In genomic region chr2:126886201-126886905, GRCh38 we compare ENCODE assay signal across 1 cellular context.
TF ChIP-seq lines count a peak whose summit lies in the region.

No MANE protein-coding gene starts in this region.

TF ChIP-seq in HEK293, 187 proteins besides CTCF, POLR2A, EP300 and RAD21 (continued from another document):
- TF ChIP-seq ZBTB20 (tag by site-specific recombination; IDR thresholded peaks at IDR 0.05) (peak; percentile 78), KLF16 (tag by site-specific recombination; IDR thresholded peaks at IDR 0.05) (peak; percentile 56; the same call in 1 of the 2 replicates), ZNF174 (tag by site-specific recombination; IDR thresholded peaks at IDR 0.05) (no peak), HOXC10 (CRISPR knock-in tag; IDR thresholded peaks at IDR 0.05) (no peak), SALL2 (tag by site-specific recombination; IDR thresholded peaks at IDR 0.05; ENCODE audit: borderline replicate concordance) (no peak), ZNF248 (tag by site-specific recombination; IDR thresholded peaks at IDR 0.05) (no peak), INSM2 (tag by site-specific recombination; IDR thresholded peaks at IDR 0.05) (no peak), MYNN (tag by site-specific recombination; IDR thresholded peaks at IDR 0.05; ENCODE audit: borderline replicate concordance) (no peak), KLF8 (tag by site-specific recombination; IDR thresholded peaks at IDR 0.05) (no peak), ZNF391 (tag by site-specific recombination; IDR thresholded peaks at IDR 0.05; ENCODE audit: borderline replicate concordance, low read depth) (no peak), ZNF837 (tag by site-specific recombination; IDR thresholded peaks at IDR 0.05) (no peak), ZBTB11 (tag by site-specific recombination; conservative IDR thresholded peaks at IDR 0.05; ENCODE audit: low read depth) (no peak), GLIS1 (tag by site-specific recombination; IDR thresholded peaks at IDR 0.05) (peak; percentile 28; the same call in 1 of the 2 replicates), ZNF548 (tag by site-specific recombination; IDR thresholded peaks at IDR 0.05) (no peak), EGR2 (tag by site-specific recombination; IDR thresholded peaks at IDR 0.05; ENCODE audit: low read depth) (peak; percentile 70), ZNF350 (tag by site-specific recombination; IDR thresholded peaks at IDR 0.05) (no peak), ZNF148 (tag by site-specific recombination; IDR thresholded peaks at IDR 0.05; ENCODE audit: borderline replicate concordance) (no peak), ZNF555 (tag by site-specific recombination; conservative IDR thresholded peaks at IDR 0.05) (no peak), ZNF10 (tag by site-specific recombination; IDR thresholded peaks at IDR 0.05) (peak; percentile 31; the same call in 1 of the 2 replicates), ZSCAN23 (tag by site-specific recombination; IDR thresholded peaks at IDR 0.05) (no peak), PRDM4 (tag by site-specific recombination; IDR thresholded peaks at IDR 0.05) (no peak), SP3 (tag by site-specific recombination; IDR thresholded peaks at IDR 0.05) (peak; percentile 78), ZBTB8A (tag by site-specific recombination; IDR thresholded peaks at IDR 0.05) (0 out of 2 replicates have a peak, but pooled peaks have one; percentile 22)
